ENCODE assay signal across 9 cellular contexts in genomic region chr3:169759256-169759655, GRCh38. TPM values are rescaled to one million over a fixed set of nuclear protein-coding genes. Genes with fewer than 3 reads are reported as not detected.
DNase-seq lines count a peak whose midpoint lies in the region; ATAC-seq and TF ChIP-seq lines count a peak whose summit lies in the region.
"Had no signal": no experiment of that assay in that cellular context is flagged by ENCODE, and none has a peak within 500 bp of the region (broad histone marks: within the 10 kb centered on the region; RNA-seq: fewer than 3 reads in every experiment).

No MANE protein-coding gene starts in this region.

- no TSS peak for BruUV-seq in mammary epithelial cell (replicated peaks; lab: Mats Ljungman, UMichigan)

- H3K4me3 ChIP-seq in mammary epithelial cell (replicated peaks in 1 of 3; ENCODE audit: insufficient read depth in 1 of 3, low read depth in 2 of 3, low read length in 3 of 3) (no peak overlapping the region), H7 (ENCODE audit: insufficient read depth, low read depth, low read length) (no peak overlapping the region)

- WGBS in mammary epithelial cell (ENCODE audit: low coverage, missing lambda C conversion rate), result 52% methylated on average over 2 of the region's 2 CpGs

- H3K27me3 ChIP-seq in mammary epithelial cell (ENCODE audit: insufficient read depth, low read length) (no peaks in the 10 kb centered on the region), H7 (ENCODE audit: control insufficient read depth, insufficient read depth, low read length) (no peaks in the 10 kb centered on the region)

- peaks cover 34% of the 10 kb centered on the region for H3K4me1 ChIP-seq in mammary epithelial cell (ENCODE audit: insufficient read depth, low read length)

- H4K20me1 ChIP-seq in mammary epithelial cell (ENCODE audit: insufficient read depth, low read length), result no peaks in the 10 kb centered on the region

- ATAC-seq in GM21723 (IDR thresholded peaks at IDR 0.05; ENCODE audit: unreplicated experiment), result peak; percentile 47

- no peaks in the 10 kb centered on the region for H3K9me3 ChIP-seq in KOPT-K1 (ENCODE audit: insufficient read depth, low read length, poor library complexity, severe bottlenecking)
- peaks cover 3% of the 10 kb centered on the region for H3K9me3 ChIP-seq in mammary epithelial cell (replicated peaks; ENCODE audit: insufficient read depth, low read length)

- CTCF ChIA-PET in mammary epithelial cell (lab: Charles Lee; ENCODE audit: low non-redundant PET), result no interaction called here

- peak overlapping the region; percentile 38 for H3K27ac ChIP-seq in KOPT-K1 (ENCODE audit: low read depth, low read length, poor library complexity, severe bottlenecking)
- H3K27ac ChIP-seq in mammary epithelial cell (ENCODE audit: insufficient read depth, low read depth, low read length), result peak overlapping the region; percentile 35

- no peak overlapping the region for H2AFZ ChIP-seq in mammary epithelial cell (ENCODE audit: low read depth, low read length)

- intact Hi-C loops in mammary epithelial cell (cut with micrococcal nuclease), result loop anchor here (10.0 kb wide), 1 partner anchor 714 kb away; no protein-coding TSS in a partner anchor

- H3K79me2 ChIP-seq in mammary epithelial cell (ENCODE audit: insufficient read depth, low read length), result no peaks in the 10 kb centered on the region

- H3K36me3 ChIP-seq in KOPT-K1 (ENCODE audit: insufficient read depth, low read length) (no peaks in the 10 kb centered on the region), mammary epithelial cell (ENCODE audit: insufficient read depth, low read length) (no peaks in the 10 kb centered on the region), H7 (replicated peaks; ENCODE audit: control insufficient read depth, insufficient read depth, low read length) (no peaks in the 10 kb centered on the region)

- in situ Hi-C loops in mammary epithelial cell (cut with MboI; ENCODE audit: low sequenced_read_pairs in 2 of 2), result no loop called here

- dilution Hi-C loops in mammary epithelial cell (cut with HindIII; ENCODE audit: low sequenced_read_pairs), result no loop called here

- DNase-seq in ELR (ENCODE audit: low read depth) (peak; percentile 96), mammary epithelial cell (peak; percentile 86), H7 (no peak), retina (no peak), NCI-H187 treated with DMSO at 0.1 percent for 48 hours (lab: John Stamatoyannopoulos, UW) (no peak)
- DNase-seq in stimulated activated CD4-positive, alpha-beta T cell treated with anti-CD3 and anti-CD28 coated beads, Interleukin-2, amount 100 ng/mL, for 48 hours, result no peak
- DNase-seq: NCI-H1436 treated with DMSO at 0.1 percent for 48 hours had no signal

- no peak overlapping the region for H3K9ac ChIP-seq in mammary epithelial cell (ENCODE audit: insufficient read depth, low read length)

- peak overlapping the region; percentile 44 for H3K4me2 ChIP-seq in mammary epithelial cell (ENCODE audit: insufficient read depth, low read depth, low read length)

- no peak for TF ChIP-seq CTCF in mammary epithelial cell (conservative IDR thresholded peaks at IDR 0.05 in 1 of 2, IDR thresholded peaks at IDR 0.05 in 1 of 2; ENCODE audit: extremely low read depth in 1 of 2, insufficient read depth in 1 of 2, low read depth in 1 of 2, low read length in 2 of 2)

RNA-seq across cellular contexts. Expression of gene TERC, which starts 5.6 kb away (rescaled TPM):
- total RNA-seq in mammary epithelial cell, result 100 to 1,000 TPM in 1 of 2 donors, not detected in 1; 316 TPM
- polyA plus RNA-seq in mammary epithelial cell, result not detected
- not detected for polyA minus RNA-seq in mammary epithelial cell
- total RNA-seq in H7 (2014; rRNA removed; shearing (Covaris generic)), result 217 and 361 TPM in 2 replicates

RNA-seq across cellular contexts. Expression of gene ACTRT3, which starts 10.1 kb away (rescaled TPM):
- 1 to 10 TPM in 1 of 2 donors, under 1 TPM in 1; 0.68 to 3.0 TPM for total RNA-seq in mammary epithelial cell
- 1.3 TPM for polyA plus RNA-seq in mammary epithelial cell
- polyA minus RNA-seq in mammary epithelial cell, result 5.7 TPM
- total RNA-seq in H7 (2014; rRNA removed; shearing (Covaris generic)), result 3.2 and 3.3 TPM in 2 replicates

RNA-seq across cellular contexts. Expression of gene MYNN, which starts 13.9 kb away (rescaled TPM):
- total RNA-seq in mammary epithelial cell, result 10 to 100 TPM; 13.0 to 18.3 TPM
- 7.7 TPM for polyA plus RNA-seq in mammary epithelial cell
- 2.7 TPM for polyA minus RNA-seq in mammary epithelial cell
- total RNA-seq in H7 (2014; rRNA removed; shearing (Covaris generic)), result 19.5 and 22.4 TPM in 2 replicates

RNA-seq across cellular contexts. Expression of gene LRRIQ4, which starts 53.4 kb away (rescaled TPM):
- total RNA-seq in mammary epithelial cell, result under 1 TPM in 1 of 2 donors, not detected in 1; 0.17 TPM
- not detected for polyA plus RNA-seq in mammary epithelial cell
- not detected for polyA minus RNA-seq in mammary epithelial cell
- 0.15 TPM in 1 of 2 replicates, not detected in the other for total RNA-seq in H7 (2014; rRNA removed; shearing (Covaris generic))

RNA-seq across cellular contexts. Expression of gene LRRC34, which starts 53.4 kb away (rescaled TPM):
- 1 to 10 TPM in 1 of 2 donors, not detected in 1; 2.3 TPM for total RNA-seq in mammary epithelial cell
- 0.40 TPM for polyA plus RNA-seq in mammary epithelial cell
- not detected for polyA minus RNA-seq in mammary epithelial cell
- 4.2 and 8.5 TPM in 2 replicates for total RNA-seq in H7 (2014; rRNA removed; shearing (Covaris generic))

Comparison
In these comparisons a context has a peak if more than half of its experiments do, and no peak if none do; other contexts are left out.
1. DNase-seq: peak in ELR (single experiment) and mammary epithelial cell (single experiment); none in H7 (single experiment), retina (single experiment), stimulated activated CD4-positive, alpha-beta T cell treated with anti-CD3 and anti-CD28 coated beads, Interleukin-2, amount 100 ng/mL, for 48 hours (0 of 2) and NCI-H187 treated with DMSO at 0.1 percent for 48 hours (single experiment).